Comparison of ENCODE assay signal across 9 cellular contexts in the genomic region with DNA sequence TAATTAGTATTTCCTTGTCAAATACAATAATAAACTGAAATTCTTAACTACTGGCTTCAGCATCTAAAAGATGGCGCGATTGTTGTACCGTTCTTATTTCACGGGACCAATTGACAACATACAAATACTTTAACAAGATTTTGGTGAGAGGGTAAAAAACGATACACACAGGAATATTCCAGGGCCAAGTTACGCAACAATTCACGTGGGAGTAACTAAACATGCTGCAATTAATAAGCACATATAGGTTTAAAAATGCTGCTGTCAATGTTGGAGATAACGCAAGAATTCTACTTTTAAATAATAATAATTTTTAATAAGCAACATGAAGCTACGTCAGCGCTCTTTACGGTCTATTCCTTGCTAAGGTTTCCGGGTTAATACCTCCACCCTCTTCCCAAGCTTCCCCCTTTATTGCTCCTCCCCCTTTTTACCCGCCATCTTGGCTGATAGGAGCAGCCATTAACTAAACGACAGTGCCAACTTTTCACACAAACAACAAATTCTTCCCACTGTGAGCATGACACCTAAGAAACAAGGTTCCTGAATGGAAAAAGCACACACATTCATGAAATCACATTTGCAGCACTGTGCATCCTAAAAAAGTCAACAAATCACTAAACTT. TPM values are rescaled to one million over a fixed set of nuclear protein-coding genes. Genes with fewer than 3 reads are reported as not detected.
A peak's percentile ranks its signal among the peaks of the same experiment; 100 is the strongest.
DNase-seq lines count a peak whose midpoint lies in the region; ATAC-seq, FAIRE-seq and TF ChIP-seq lines count a peak whose summit lies in the region.
"Had no signal": no experiment of that assay in that cellular context is flagged by ENCODE, and none has a peak within 500 bp of the region (broad histone marks: within the 10 kb centered on the region; RNA-seq: fewer than 3 reads in every experiment).

No MANE protein-coding gene starts in this region.

- H3K27me3 Mint-ChIP-seq in astrocyte (ENCODE audit: low read depth, unreplicated experiment) (no peaks in the 10 kb centered on the region), progenitor cell of endocrine pancreas (no peaks in the 10 kb centered on the region)

- DNase-seq in GM19239 (ENCODE audit: insufficient read length, low spot score) = no peak
- DNase-seq in NCI-H2196 (lab: John Stamatoyannopoulos, UW; ENCODE audit: unreplicated experiment) = peak; percentile 88
- DNase-seq in astrocyte (ENCODE audit: low read depth) = no peak
- DNase-seq in mucosa of descending colon = peak in 1 of 3 donors; percentile 67
- DNase-seq in central memory CD4-positive, alpha-beta T cell = no peak
- no peak for DNase-seq in NCI-H1694 treated with DMSO at 0.1 percent for 48 hours (lab: John Stamatoyannopoulos, UW)
- no peak for DNase-seq in NCI-H524 treated with DMSO at 0.1 percent for 48 hours (lab: John Stamatoyannopoulos, UW)
- DNase-seq in progenitor cell of endocrine pancreas (ENCODE audit: low spot score, unreplicated experiment) = no peak

- H3K9ac ChIP-seq in astrocyte (ENCODE audit: low read length) = peak overlapping the region; percentile 100
- H3K9ac ChIP-seq: KMS-11 had no signal

- TF ChIP-seq CTCF in astrocyte (IDR thresholded peaks at IDR 0.05; ENCODE audit: insufficient read depth, low read depth, low read length) = no peak
- TF ChIP-seq CTCF in mucosa of descending colon (IDR thresholded peaks at IDR 0.05) = no peak
- TF ChIP-seq CTCF in progenitor cell of endocrine pancreas (IDR thresholded peaks at IDR 0.05; ENCODE audit: unreplicated experiment) = no peak

- ATAC-seq in mucosa of descending colon = no peak

- H3K9me3 ChIP-seq in astrocyte (ENCODE audit: insufficient read depth, low read depth, low read length) (no peaks in the 10 kb centered on the region), mucosa of descending colon (no peaks in the 10 kb centered on the region)

- H3K4me3 Mint-ChIP-seq in astrocyte (ENCODE audit: unreplicated experiment) (peak overlapping the region; percentile 95), progenitor cell of endocrine pancreas (ENCODE audit: low read depth) (no peak overlapping the region)

- H3K36me3 ChIP-seq in astrocyte (ENCODE audit: insufficient read depth, low read length) (no peaks in the 10 kb centered on the region), mucosa of descending colon (ENCODE audit: low read depth) (no peaks in the 10 kb centered on the region)

- H3K4me3 ChIP-seq in astrocyte (ENCODE audit: insufficient read depth, low read depth, low read length) = peak overlapping the region; percentile 91
- peak overlapping the region; percentile 14 for H3K4me3 ChIP-seq in mucosa of descending colon

- FAIRE-seq in GM19239 (lab: Jason Lieb, UNC) = peak; percentile 97
- no peak for FAIRE-seq in astrocyte (lab: Jason Lieb, UNC)

- peak overlapping the region; percentile 93 for H3K4me2 ChIP-seq in astrocyte (ENCODE audit: low read length)
- H3K4me2 ChIP-seq: KMS-11 had no signal

- no peaks in the 10 kb centered on the region for H3K27me3 ChIP-seq in astrocyte (ENCODE audit: insufficient read depth, low read length)

- peak overlapping the region; percentile 65 for H2AFZ ChIP-seq in astrocyte (ENCODE audit: low read depth, low read length)

- H3K27ac ChIP-seq in astrocyte (ENCODE audit: low read depth, low read length) = peak overlapping the region; percentile 98
- H3K27ac ChIP-seq: KMS-11 had no signal

- H3K79me2 ChIP-seq in astrocyte (ENCODE audit: insufficient read depth, low read length) = peaks cover 57% of the 10 kb centered on the region

- intact Hi-C loops in mucosa of descending colon (cut with DNase I, micrococcal nuclease) = no loop called here

- peaks cover 8% of the 10 kb centered on the region for H3K4me1 ChIP-seq in astrocyte (ENCODE audit: insufficient read depth, low read length)
- peaks cover 3% of the 10 kb centered on the region for H3K4me1 ChIP-seq in mucosa of descending colon (ENCODE audit: low read depth)

- H4K20me1 ChIP-seq in astrocyte (ENCODE audit: insufficient read depth, low read length) = peaks cover 14% of the 10 kb centered on the region

- H3K4me1 Mint-ChIP-seq in astrocyte (ENCODE audit: low read depth, unreplicated experiment) (no peaks in the 10 kb centered on the region), progenitor cell of endocrine pancreas (ENCODE audit: low read depth) (no peaks in the 10 kb centered on the region)

- H3K27ac Mint-ChIP-seq in astrocyte (ENCODE audit: unreplicated experiment) (peak overlapping the region; percentile 89), progenitor cell of endocrine pancreas (no peak overlapping the region)

- H3K36me3 Mint-ChIP-seq in astrocyte (ENCODE audit: low read depth, unreplicated experiment) (no peaks in the 10 kb centered on the region), progenitor cell of endocrine pancreas (ENCODE audit: insufficient read depth) (no peaks in the 10 kb centered on the region)

- H3K9me3 Mint-ChIP-seq in astrocyte (ENCODE audit: unreplicated experiment) = no peaks in the 10 kb centered on the region
- no peaks in the 10 kb centered on the region for H3K9me3 Mint-ChIP-seq in progenitor cell of endocrine pancreas (ENCODE audit: low read depth)

RNA-seq across cellular contexts. Expression of gene UTY, which starts 1.6 kb away (rescaled TPM):
- 12.0 and 14.9 TPM in 2 replicates for total RNA-seq in astrocyte
- total RNA-seq in mucosa of descending colon = 10 to 100 TPM in 2 of 3 donors, not detected in 1; 32.5 to 35.4 TPM
- not detected in 2 replicates for total RNA-seq in progenitor cell of endocrine pancreas
